In genomic region chr13:39259371-39259770, GRCh38 we compare ENCODE assay signal across 15 cellular contexts.
A peak's percentile ranks its signal among the peaks of the same experiment; 100 is the strongest.
DNase-seq lines count a peak whose midpoint lies in the region; ATAC-seq and TF ChIP-seq lines count a peak whose summit lies in the region.
"Had no signal": no experiment of that assay in that cellular context is flagged by ENCODE, and none has a peak within 500 bp of the region (broad histone marks: within the 10 kb centered on the region; RNA-seq: fewer than 3 reads in every experiment).

No MANE protein-coding gene starts in this region.

- H3K9me3 Mint-ChIP-seq in activated T-helper 1 cell treated with anti-CD3 and anti-CD28 coated beads, Interleukin-12 subunit alpha, Interleukin-12 subunit beta, Interleukin-2, Interleukin-4 antibody, amounts not matched to agents 30 ng/mL and 10 ng/mL and 1 ng/mL, durations not matched to agents 14 hours and 24 hours and 36 hours = no peaks in the 10 kb centered on the region

- TF ChIP-seq POLR2A in Peyer's patch (IDR thresholded peaks at IDR 0.05) = no peak

- peak; percentile 24 for DNase-seq in activated naive CD4-positive, alpha-beta T cell treated with Interleukin-2 at 50 U/mL for 16 hours
- no peak for DNase-seq in activated naive CD4-positive, alpha-beta T cell (lab: John Stamatoyannopoulos, UW)
- peak; percentile 9 for DNase-seq in activated T-helper 1 cell treated with anti-CD3 and anti-CD28 coated beads, Interleukin-12 subunit alpha, Interleukin-12 subunit beta, Interleukin-2, Interleukin-4 antibody, amounts not matched to agents 30 ng/mL and 10 ng/mL and 1 ng/mL, durations not matched to agents 14 hours and 24 hours and 36 hours (ENCODE audit: low spot score)
- DNase-seq in stimulated activated CD4-positive, alpha-beta T cell treated with anti-CD3 and anti-CD28 coated beads, Interleukin-4, amount 100 ng/mL, for 1 hour = peak; percentile 26
- DNase-seq in Peyer's patch (no peak), NCI-H146 treated with DMSO at 0.1 percent for 48 hours (lab: John Stamatoyannopoulos, UW; ENCODE audit: unreplicated experiment) (no peak)
- DNase-seq: amygdala, cerebellar nuclear complex, NCI-H2081, NCI-H526 treated with DMSO at 0.1 percent for 48 hours, spleen had no signal

- no peak overlapping the region for H3K4me3 ChIP-seq in Peyer's patch
- H3K4me3 ChIP-seq: prostate gland, spleen, suprapubic skin had no signal

- peak overlapping the region; percentile 67 for H3K27ac Mint-ChIP-seq in activated T-helper 1 cell treated with anti-CD3 and anti-CD28 coated beads, Interleukin-12 subunit alpha, Interleukin-12 subunit beta, Interleukin-2, Interleukin-4 antibody, amounts not matched to agents 30 ng/mL and 10 ng/mL and 1 ng/mL, durations not matched to agents 14 hours and 24 hours and 36 hours

- no peaks in the 10 kb centered on the region for H3K36me3 ChIP-seq in Peyer's patch
- H3K36me3 ChIP-seq: prostate gland, spleen, suprapubic skin had no signal

- no peaks in the 10 kb centered on the region for H3K36me3 Mint-ChIP-seq in activated T-helper 1 cell treated with anti-CD3 and anti-CD28 coated beads, Interleukin-12 subunit alpha, Interleukin-12 subunit beta, Interleukin-2, Interleukin-4 antibody, amounts not matched to agents 30 ng/mL and 10 ng/mL and 1 ng/mL, durations not matched to agents 14 hours and 24 hours and 36 hours (ENCODE audit: low read depth)

- H3K27me3 Mint-ChIP-seq in activated T-helper 1 cell treated with anti-CD3 and anti-CD28 coated beads, Interleukin-12 subunit alpha, Interleukin-12 subunit beta, Interleukin-2, Interleukin-4 antibody, amounts not matched to agents 30 ng/mL and 10 ng/mL and 1 ng/mL, durations not matched to agents 14 hours and 24 hours and 36 hours (ENCODE audit: insufficient read depth) = no peaks in the 10 kb centered on the region

- peaks cover 14% of the 10 kb centered on the region for H3K4me1 Mint-ChIP-seq in activated T-helper 1 cell treated with anti-CD3 and anti-CD28 coated beads, Interleukin-12 subunit alpha, Interleukin-12 subunit beta, Interleukin-2, Interleukin-4 antibody, amounts not matched to agents 30 ng/mL and 10 ng/mL and 1 ng/mL, durations not matched to agents 14 hours and 24 hours and 36 hours (ENCODE audit: low read depth)

- no peak overlapping the region for H3K4me3 Mint-ChIP-seq in activated T-helper 1 cell treated with anti-CD3 and anti-CD28 coated beads, Interleukin-12 subunit alpha, Interleukin-12 subunit beta, Interleukin-2, Interleukin-4 antibody, amounts not matched to agents 30 ng/mL and 10 ng/mL and 1 ng/mL, durations not matched to agents 14 hours and 24 hours and 36 hours

- ATAC-seq in GM19397 (IDR thresholded peaks at IDR 0.05; ENCODE audit: unreplicated experiment) (peak; percentile 61), HG03139 (IDR thresholded peaks at IDR 0.05; ENCODE audit: unreplicated experiment) (no peak)

- H3K27me3 ChIP-seq in Peyer's patch = no peaks in the 10 kb centered on the region
- H3K27me3 ChIP-seq: spleen, suprapubic skin had no signal

- H3K9me3 ChIP-seq in Peyer's patch = no peaks in the 10 kb centered on the region
- H3K9me3 ChIP-seq: prostate gland, spleen, suprapubic skin had no signal

- H3K27ac ChIP-seq in Peyer's patch = no peak overlapping the region
- H3K27ac ChIP-seq: prostate gland, spleen, suprapubic skin had no signal

- intact Hi-C loops in activated T-helper 1 cell treated with anti-CD3 and anti-CD28 coated beads, Interleukin-12 subunit alpha, Interleukin-12 subunit beta, Interleukin-2, Interleukin-4 antibody, amounts not matched to agents 30 ng/mL and 10 ng/mL and 1 ng/mL, durations not matched to agents 14 hours and 24 hours and 36 hours (cut with micrococcal nuclease) = loop anchor here (1.0 to 10.0 kb wide), 2 partner anchors 62 to 415 kb away; no protein-coding TSS in a partner anchor

- H3K4me1 ChIP-seq in Peyer's patch = peaks cover 0 to 3% (median 0%) of the 10 kb centered on the region in 4 donors
- H3K4me1 ChIP-seq: prostate gland, suprapubic skin had no signal

- TF ChIP-seq CTCF in Peyer's patch (IDR thresholded peaks at IDR 0.05) = no peak

Comparison
In these comparisons a context has a peak if more than half of its experiments do, and no peak if none do; other contexts are left out.
1. DNase-seq: peak in activated naive CD4-positive, alpha-beta T cell treated with Interleukin-2 at 50 U/mL for 16 hours (single experiment), activated T-helper 1 cell treated with anti-CD3 and anti-CD28 coated beads, Interleukin-12 subunit alpha, Interleukin-12 subunit beta, Interleukin-2, Interleukin-4 antibody, amounts not matched to agents 30 ng/mL and 10 ng/mL and 1 ng/mL, durations not matched to agents 14 hours and 24 hours and 36 hours (single experiment) and stimulated activated CD4-positive, alpha-beta T cell treated with anti-CD3 and anti-CD28 coated beads, Interleukin-4, amount 100 ng/mL, for 1 hour (single experiment); none in activated naive CD4-positive, alpha-beta T cell (0 of 4), Peyer's patch (0 of 3) and NCI-H146 treated with DMSO at 0.1 percent for 48 hours (single experiment).